Comparison of ENCODE assay signal across 1 cellular context in the genomic region with DNA sequence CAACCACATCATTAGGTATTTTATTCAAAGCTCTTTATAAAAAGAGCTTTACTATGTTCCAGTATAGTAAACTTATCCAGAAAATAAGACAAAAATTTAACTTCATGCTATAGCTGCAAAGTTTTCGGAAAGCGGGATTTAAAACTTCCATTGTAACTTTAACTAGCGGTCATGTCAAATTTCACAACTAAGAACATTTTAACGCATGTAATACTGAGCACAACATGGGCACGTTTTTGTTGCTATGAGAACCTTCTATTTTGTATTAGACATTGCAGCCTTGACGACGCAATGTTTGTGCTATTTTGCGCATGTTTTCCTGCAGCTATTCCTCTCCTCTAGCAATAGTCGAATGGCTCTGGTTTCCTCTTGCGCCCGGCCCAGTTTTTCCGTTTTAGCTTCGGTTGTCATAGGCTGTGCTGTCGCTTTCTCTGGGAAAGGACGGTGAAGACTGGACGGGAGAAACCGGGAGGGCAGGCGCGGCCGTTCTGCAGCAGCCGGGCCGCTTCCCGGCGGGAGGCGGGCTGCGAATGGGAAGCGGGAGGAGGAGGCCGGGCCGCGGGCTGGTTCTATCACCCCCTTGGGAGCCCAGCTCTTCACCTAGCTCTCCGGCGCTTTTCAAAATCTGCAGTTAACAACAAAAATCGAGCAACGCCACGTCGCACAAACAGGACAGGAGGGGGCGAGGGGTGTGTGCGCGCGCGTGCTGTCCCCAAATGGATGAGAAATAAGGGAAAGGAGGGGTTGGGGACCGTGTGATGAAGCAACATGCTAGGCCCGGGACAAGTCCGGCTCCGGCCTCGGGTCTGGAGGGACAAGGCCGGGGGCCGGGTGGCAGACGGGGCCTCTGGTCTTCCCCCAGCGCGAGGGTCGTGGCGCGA.
TF ChIP-seq lines count a peak whose summit lies in the region.

No MANE protein-coding gene starts in this region.

TF ChIP-seq in H1, 55 proteins besides CTCF, POLR2A, EP300 and RAD21 (continued from another document):
- TF ChIP-seq, protein P1, sequence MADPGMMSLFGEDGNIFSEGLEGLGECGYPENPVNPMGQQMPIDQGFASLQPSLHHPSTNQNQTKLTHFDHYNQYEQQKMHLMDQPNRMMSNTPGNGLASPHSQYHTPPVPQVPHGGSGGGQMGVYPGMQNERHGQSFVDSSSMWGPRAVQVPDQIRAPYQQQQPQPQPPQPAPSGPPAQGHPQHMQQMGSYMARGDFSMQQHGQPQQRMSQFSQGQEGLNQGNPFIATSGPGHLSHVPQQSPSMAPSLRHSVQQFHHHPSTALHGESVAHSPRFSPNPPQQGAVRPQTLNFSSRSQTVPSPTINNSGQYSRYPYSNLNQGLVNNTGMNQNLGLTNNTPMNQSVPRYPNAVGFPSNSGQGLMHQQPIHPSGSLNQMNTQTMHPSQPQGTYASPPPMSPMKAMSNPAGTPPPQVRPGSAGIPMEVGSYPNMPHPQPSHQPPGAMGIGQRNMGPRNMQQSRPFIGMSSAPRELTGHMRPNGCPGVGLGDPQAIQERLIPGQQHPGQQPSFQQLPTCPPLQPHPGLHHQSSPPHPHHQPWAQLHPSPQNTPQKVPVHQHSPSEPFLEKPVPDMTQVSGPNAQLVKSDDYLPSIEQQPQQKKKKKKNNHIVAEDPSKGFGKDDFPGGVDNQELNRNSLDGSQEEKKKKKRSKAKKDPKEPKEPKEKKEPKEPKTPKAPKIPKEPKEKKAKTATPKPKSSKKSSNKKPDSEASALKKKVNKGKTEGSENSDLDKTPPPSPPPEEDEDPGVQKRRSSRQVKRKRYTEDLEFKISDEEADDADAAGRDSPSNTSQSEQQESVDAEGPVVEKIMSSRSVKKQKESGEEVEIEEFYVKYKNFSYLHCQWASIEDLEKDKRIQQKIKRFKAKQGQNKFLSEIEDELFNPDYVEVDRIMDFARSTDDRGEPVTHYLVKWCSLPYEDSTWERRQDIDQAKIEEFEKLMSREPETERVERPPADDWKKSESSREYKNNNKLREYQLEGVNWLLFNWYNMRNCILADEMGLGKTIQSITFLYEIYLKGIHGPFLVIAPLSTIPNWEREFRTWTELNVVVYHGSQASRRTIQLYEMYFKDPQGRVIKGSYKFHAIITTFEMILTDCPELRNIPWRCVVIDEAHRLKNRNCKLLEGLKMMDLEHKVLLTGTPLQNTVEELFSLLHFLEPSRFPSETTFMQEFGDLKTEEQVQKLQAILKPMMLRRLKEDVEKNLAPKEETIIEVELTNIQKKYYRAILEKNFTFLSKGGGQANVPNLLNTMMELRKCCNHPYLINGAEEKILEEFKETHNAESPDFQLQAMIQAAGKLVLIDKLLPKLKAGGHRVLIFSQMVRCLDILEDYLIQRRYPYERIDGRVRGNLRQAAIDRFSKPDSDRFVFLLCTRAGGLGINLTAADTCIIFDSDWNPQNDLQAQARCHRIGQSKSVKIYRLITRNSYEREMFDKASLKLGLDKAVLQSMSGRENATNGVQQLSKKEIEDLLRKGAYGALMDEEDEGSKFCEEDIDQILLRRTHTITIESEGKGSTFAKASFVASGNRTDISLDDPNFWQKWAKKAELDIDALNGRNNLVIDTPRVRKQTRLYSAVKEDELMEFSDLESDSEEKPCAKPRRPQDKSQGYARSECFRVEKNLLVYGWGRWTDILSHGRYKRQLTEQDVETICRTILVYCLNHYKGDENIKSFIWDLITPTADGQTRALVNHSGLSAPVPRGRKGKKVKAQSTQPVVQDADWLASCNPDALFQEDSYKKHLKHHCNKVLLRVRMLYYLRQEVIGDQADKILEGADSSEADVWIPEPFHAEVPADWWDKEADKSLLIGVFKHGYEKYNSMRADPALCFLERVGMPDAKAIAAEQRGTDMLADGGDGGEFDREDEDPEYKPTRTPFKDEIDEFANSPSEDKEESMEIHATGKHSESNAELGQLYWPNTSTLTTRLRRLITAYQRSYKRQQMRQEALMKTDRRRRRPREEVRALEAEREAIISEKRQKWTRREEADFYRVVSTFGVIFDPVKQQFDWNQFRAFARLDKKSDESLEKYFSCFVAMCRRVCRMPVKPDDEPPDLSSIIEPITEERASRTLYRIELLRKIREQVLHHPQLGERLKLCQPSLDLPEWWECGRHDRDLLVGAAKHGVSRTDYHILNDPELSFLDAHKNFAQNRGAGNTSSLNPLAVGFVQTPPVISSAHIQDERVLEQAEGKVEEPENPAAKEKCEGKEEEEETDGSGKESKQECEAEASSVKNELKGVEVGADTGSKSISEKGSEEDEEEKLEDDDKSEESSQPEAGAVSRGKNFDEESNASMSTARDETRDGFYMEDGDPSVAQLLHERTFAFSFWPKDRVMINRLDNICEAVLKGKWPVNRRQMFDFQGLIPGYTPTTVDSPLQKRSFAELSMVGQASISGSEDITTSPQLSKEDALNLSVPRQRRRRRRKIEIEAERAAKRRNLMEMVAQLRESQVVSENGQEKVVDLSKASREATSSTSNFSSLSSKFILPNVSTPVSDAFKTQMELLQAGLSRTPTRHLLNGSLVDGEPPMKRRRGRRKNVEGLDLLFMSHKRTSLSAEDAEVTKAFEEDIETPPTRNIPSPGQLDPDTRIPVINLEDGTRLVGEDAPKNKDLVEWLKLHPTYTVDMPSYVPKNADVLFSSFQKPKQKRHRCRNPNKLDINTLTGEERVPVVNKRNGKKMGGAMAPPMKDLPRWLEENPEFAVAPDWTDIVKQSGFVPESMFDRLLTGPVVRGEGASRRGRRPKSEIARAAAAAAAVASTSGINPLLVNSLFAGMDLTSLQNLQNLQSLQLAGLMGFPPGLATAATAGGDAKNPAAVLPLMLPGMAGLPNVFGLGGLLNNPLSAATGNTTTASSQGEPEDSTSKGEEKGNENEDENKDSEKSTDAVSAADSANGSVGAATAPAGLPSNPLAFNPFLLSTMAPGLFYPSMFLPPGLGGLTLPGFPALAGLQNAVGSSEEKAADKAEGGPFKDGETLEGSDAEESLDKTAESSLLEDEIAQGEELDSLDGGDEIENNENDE (IDR thresholded peaks at IDR 0.05; ENCODE audit: insufficient replicate concordance, low read length): peak; percentile 13
- TF ChIP-seq, protein P2, sequence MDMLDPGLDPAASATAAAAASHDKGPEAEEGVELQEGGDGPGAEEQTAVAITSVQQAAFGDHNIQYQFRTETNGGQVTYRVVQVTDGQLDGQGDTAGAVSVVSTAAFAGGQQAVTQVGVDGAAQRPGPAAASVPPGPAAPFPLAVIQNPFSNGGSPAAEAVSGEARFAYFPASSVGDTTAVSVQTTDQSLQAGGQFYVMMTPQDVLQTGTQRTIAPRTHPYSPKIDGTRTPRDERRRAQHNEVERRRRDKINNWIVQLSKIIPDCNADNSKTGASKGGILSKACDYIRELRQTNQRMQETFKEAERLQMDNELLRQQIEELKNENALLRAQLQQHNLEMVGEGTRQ (IDR thresholded peaks at IDR 0.05; ENCODE audit: low read length): no peak
- no peak for TF ChIP-seq SIRT6 (IDR thresholded peaks at IDR 0.05; ENCODE audit: low read length)
- TF ChIP-seq NRF1 (IDR thresholded peaks at IDR 0.05; ENCODE audit: low read depth, low read length): no peak
- no peak for TF ChIP-seq SIX5 (IDR thresholded peaks at IDR 0.05; ENCODE audit: low read depth, low read length)
